Comparison of ENCODE assay signal across 10 cellular contexts in the genomic region with DNA sequence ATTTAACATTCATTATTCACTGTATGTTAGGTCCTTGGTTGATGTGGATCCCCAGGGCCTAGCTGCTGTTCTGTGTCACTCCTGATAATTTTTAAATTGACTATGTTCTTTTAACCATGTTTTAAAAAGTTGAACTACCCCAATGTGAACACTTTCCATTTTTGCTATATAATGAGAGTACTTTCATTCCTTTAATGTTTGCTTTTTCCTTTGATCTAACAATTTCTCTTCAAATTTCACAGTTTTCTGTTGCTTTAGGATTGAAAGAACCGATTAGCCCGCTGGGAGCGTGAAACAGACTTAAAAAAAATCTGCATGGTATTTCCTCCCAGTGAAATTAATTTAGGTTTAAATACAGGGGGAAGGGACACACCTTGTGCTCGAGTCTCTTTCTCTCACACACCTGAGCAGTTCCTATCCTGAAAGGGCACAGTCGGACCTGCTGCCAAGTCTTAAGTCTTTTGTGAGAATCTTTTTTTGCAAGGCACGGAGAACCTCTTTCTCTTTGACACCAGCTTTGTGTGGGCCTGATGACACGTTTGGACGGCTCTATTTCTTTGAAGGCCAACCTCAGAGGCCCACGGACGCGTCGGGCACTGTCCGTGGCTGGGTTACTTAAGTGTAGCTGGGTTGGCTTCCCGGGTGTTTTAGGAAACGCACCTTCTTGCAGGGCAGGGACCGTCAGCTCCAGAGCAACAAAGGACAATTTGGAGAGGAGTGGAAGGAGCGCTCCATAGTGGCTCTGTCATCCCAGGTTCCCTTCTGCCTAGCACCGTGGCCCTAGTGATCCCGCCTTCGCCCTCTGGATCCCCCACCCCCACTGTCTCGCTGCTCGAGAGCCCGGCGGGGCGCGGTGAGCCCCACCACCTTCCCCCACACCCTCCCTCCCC. TPM values are rescaled to one million over a fixed set of nuclear protein-coding genes. Genes with fewer than 3 reads are reported as not detected.
DNase-seq lines count a peak whose midpoint lies in the region; ATAC-seq, FAIRE-seq and TF ChIP-seq lines count a peak whose summit lies in the region.
"Had no signal": no experiment of that assay in that cellular context is flagged by ENCODE, and none has a peak within 500 bp of the region (broad histone marks: within the 10 kb centered on the region; RNA-seq: fewer than 3 reads in every experiment).

No MANE protein-coding gene starts in this region.

- no peak for TF ChIP-seq POLR2A in spleen (IDR thresholded peaks at IDR 0.05)
- no peak for TF ChIP-seq POLR2A in GM12891 (IDR thresholded peaks at IDR 0.05; ENCODE audit: low read depth, low read length)

- ATAC-seq in HG03460 (IDR thresholded peaks at IDR 0.05; ENCODE audit: unreplicated experiment), result no peak

- WGBS in spleen, 5 donors, result 46 to 53% (median 50%) methylated on average over 26 of the region's 26 CpGs

- H3K4me1 Mint-ChIP-seq in activated CD4-positive, alpha-beta memory T cell treated with anti-CD3 and anti-CD28 coated beads, Interleukin-2, amount 10 ng/mL, durations not matched to agents 7 days and 5 days, result peaks cover 23% of the 10 kb centered on the region

- TF ChIP-seq CTCF in spleen (IDR thresholded peaks at IDR 0.05 in 8 of 11, conservative IDR thresholded peaks at IDR 0.05 in 3 of 11), result no peak

- peaks cover 8 to 59% (median 32%) of the 10 kb centered on the region in 6 donors for H3K4me1 ChIP-seq in spleen

- intact Hi-C loops in spleen (cut with DNase I; ENCODE audit: low total_unique reads), result no loop called here

- H3K9me3 ChIP-seq in spleen, result no peaks in the 10 kb centered on the region

- FAIRE-seq in GM12891 (lab: Jason Lieb, UNC), result no peak
- FAIRE-seq: GM19239 had no signal

- CTCF ChIA-PET in activated CD4-positive, alpha-beta memory T cell treated with anti-CD3 and anti-CD28 coated beads, Interleukin-2, amount 10 ng/mL, durations not matched to agents 7 days and 5 days (lab: Charles Lee), result no interaction called here

- no peaks in the 10 kb centered on the region for H3K9me3 Mint-ChIP-seq in activated CD4-positive, alpha-beta memory T cell treated with anti-CD3 and anti-CD28 coated beads, Interleukin-2, amount 10 ng/mL, durations not matched to agents 7 days and 5 days

- H3K36me3 Mint-ChIP-seq in activated CD4-positive, alpha-beta memory T cell treated with anti-CD3 and anti-CD28 coated beads, Interleukin-2, amount 10 ng/mL, durations not matched to agents 7 days and 5 days (ENCODE audit: low read depth), result no peaks in the 10 kb centered on the region

- peak; percentile 17 for DNase-seq in NCI-H1436 (lab: John Stamatoyannopoulos, UW)
- no peak for DNase-seq in NCI-H1436 treated with DMSO at 0.1 percent for 48 hours (lab: John Stamatoyannopoulos, UW)
- DNase-seq in activated CD4-positive, alpha-beta memory T cell treated with anti-CD3 and anti-CD28 coated beads, Interleukin-2, amount 10 ng/mL, durations not matched to agents 7 days and 5 days, result no peak
- peak; percentile 31 for DNase-seq in iPS-NIHi11 (ENCODE audit: low spot score)
- DNase-seq in spleen, result no peak
- no peak for DNase-seq in GM12891 (ENCODE audit: insufficient read length, low spot score)
- no peak for DNase-seq in Kasumi-1 (lab: John Stamatoyannopoulos, UW)

- H3K36me3 ChIP-seq in spleen, result no peaks in the 10 kb centered on the region

- peaks cover 69% of the 10 kb centered on the region for H3K27me3 Mint-ChIP-seq in activated CD4-positive, alpha-beta memory T cell treated with anti-CD3 and anti-CD28 coated beads, Interleukin-2, amount 10 ng/mL, durations not matched to agents 7 days and 5 days

- peaks cover 0 to 44% (median 9%) of the 10 kb centered on the region in 7 donors for H3K27me3 ChIP-seq in spleen (replicated peaks in 1 of 7)

- no peak overlapping the region for H3K27ac Mint-ChIP-seq in activated CD4-positive, alpha-beta memory T cell treated with anti-CD3 and anti-CD28 coated beads, Interleukin-2, amount 10 ng/mL, durations not matched to agents 7 days and 5 days

- H3K4me3 Mint-ChIP-seq in activated CD4-positive, alpha-beta memory T cell treated with anti-CD3 and anti-CD28 coated beads, Interleukin-2, amount 10 ng/mL, durations not matched to agents 7 days and 5 days, result peak overlapping the region; percentile 28

- POLR2A ChIA-PET in activated CD4-positive, alpha-beta memory T cell treated with anti-CD3 and anti-CD28 coated beads, Interleukin-2, amount 10 ng/mL, durations not matched to agents 7 days and 5 days (lab: Charles Lee), result no interaction called here

- peak overlapping the region in 7 of 8 donors; percentile 56 to 95 (median 77) for H3K4me3 ChIP-seq in spleen

- peak overlapping the region in 4 of 8 donors; percentile 75 to 84 (median 80) for H3K27ac ChIP-seq in spleen

TF ChIP-seq in GM12891, 5 proteins besides CTCF, POLR2A, EP300 and RAD21:
- TF ChIP-seq TAF1 (IDR thresholded peaks at IDR 0.05; ENCODE audit: low read depth, low read length), result no peak
- TF ChIP-seq PAX5 (IDR thresholded peaks at IDR 0.05; ENCODE audit: insufficient read depth, low read length, severe bottlenecking), result no peak
- TF ChIP-seq POLR2AphosphoS5 (IDR thresholded peaks at IDR 0.05; ENCODE audit: low read depth, low read length), result no peak
- no peak for TF ChIP-seq SPI1 (IDR thresholded peaks at IDR 0.05; ENCODE audit: low read depth, low read length)
- TF ChIP-seq POU2F2 (IDR thresholded peaks at IDR 0.05; ENCODE audit: low read depth, low read length), result no peak
TF ChIP-seq in GM12891: peak in this region for 0.

RNA-seq across cellular contexts. Expression of gene CHN2, which starts 1.0 kb away (rescaled TPM):
- total RNA-seq in activated CD4-positive, alpha-beta memory T cell treated with anti-CD3 and anti-CD28 coated beads, Interleukin-2, amount 10 ng/mL, durations not matched to agents 7 days and 5 days, result 1 to 10 TPM; 6.8 to 7.4 TPM
- 10 to 100 TPM; 20.0 to 52.0 (median 35.3) TPM for total RNA-seq in spleen
- polyA plus RNA-seq in spleen, result 1 to 10 TPM; 4.2 to 8.2 (median 4.6) TPM
- polyA plus RNA-seq in GM12891 (2012; ENCODE audit: low read depth, missing spikeins), result not detected
- total RNA-seq: M059J had no signal

RNA-seq across cellular contexts. Expression of gene CPVL, which starts 47.2 kb away (rescaled TPM):
- 1 to 10 TPM; 1.8 to 2.1 TPM for total RNA-seq in activated CD4-positive, alpha-beta memory T cell treated with anti-CD3 and anti-CD28 coated beads, Interleukin-2, amount 10 ng/mL, durations not matched to agents 7 days and 5 days
- total RNA-seq in spleen, result 100 to 1,000 TPM; 107 to 259 (median 141) TPM
- polyA plus RNA-seq in spleen, result 10 to 100 TPM; 18.7 to 33.6 (median 30.8) TPM
- not detected for polyA plus RNA-seq in GM12891 (2012; ENCODE audit: low read depth, missing spikeins)

Comparison
In these comparisons a context has a peak if more than half of its experiments do, and no peak if none do; other contexts are left out.
1. DNase-seq: peak in NCI-H1436 (single experiment) and iPS-NIHi11 (single experiment); none in NCI-H1436 treated with DMSO at 0.1 percent for 48 hours (single experiment), activated CD4-positive, alpha-beta memory T cell treated with anti-CD3 and anti-CD28 coated beads, Interleukin-2, amount 10 ng/mL, durations not matched to agents 7 days and 5 days (single experiment), spleen (single experiment), GM12891 (single experiment) and Kasumi-1 (0 of 2).
2. RNA of gene CPVL, which starts 47.2 kb away (total RNA-seq): 107 to 259 TPM in spleen; 1.8 to 2.1 TPM in activated CD4-positive, alpha-beta memory T cell treated with anti-CD3 and anti-CD28 coated beads, Interleukin-2, amount 10 ng/mL, durations not matched to agents 7 days and 5 days; every median in the first group is over 10 times any median in the second.